In genomic region chr6:71238351-71238750, GRCh38 we compare ENCODE assay signal across 1 cellular context.
TF ChIP-seq lines count a peak whose summit lies in the region.

No MANE protein-coding gene starts in this region.

TF ChIP-seq in SK-N-SH treated with all-trans-retinoic acid at 6 μM for 48 hours, 23 proteins besides CTCF, POLR2A, EP300 and RAD21 (continued from another document):
- TF ChIP-seq ESRRG (CRISPR knock-in tag; IDR thresholded peaks at IDR 0.05) (no peak), BACH2 (CRISPR knock-in tag; IDR thresholded peaks at IDR 0.05; ENCODE audit: borderline replicate concordance) (no peak), ZNF565 (CRISPR knock-in tag; conservative IDR thresholded peaks at IDR 0.05; ENCODE audit: low read depth) (no peak), TOX (CRISPR knock-in tag; IDR thresholded peaks at IDR 0.05; ENCODE audit: borderline replicate concordance) (no peak), RARB (CRISPR knock-in tag; IDR thresholded peaks at IDR 0.05) (no peak), ISL1 (CRISPR knock-in tag; IDR thresholded peaks at IDR 0.05) (no peak), TCF4 (CRISPR knock-in tag; IDR thresholded peaks at IDR 0.05; ENCODE audit: borderline replicate concordance) (no peak), ZNF70 (CRISPR knock-in tag; IDR thresholded peaks at IDR 0.05) (no peak), PPARA (CRISPR knock-in tag; IDR thresholded peaks at IDR 0.05; ENCODE audit: borderline replicate concordance) (no peak)
- TF ChIP-seq, protein P1, sequence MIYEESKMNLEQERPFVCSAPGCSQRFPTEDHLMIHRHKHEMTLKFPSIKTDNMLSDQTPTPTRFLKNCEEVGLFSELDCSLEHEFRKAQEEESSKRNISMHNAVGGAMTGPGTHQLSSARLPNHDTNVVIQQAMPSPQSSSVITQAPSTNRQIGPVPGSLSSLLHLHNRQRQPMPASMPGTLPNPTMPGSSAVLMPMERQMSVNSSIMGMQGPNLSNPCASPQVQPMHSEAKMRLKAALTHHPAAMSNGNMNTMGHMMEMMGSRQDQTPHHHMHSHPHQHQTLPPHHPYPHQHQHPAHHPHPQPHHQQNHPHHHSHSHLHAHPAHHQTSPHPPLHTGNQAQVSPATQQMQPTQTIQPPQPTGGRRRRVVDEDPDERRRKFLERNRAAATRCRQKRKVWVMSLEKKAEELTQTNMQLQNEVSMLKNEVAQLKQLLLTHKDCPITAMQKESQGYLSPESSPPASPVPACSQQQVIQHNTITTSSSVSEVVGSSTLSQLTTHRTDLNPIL (CRISPR knock-in tag; IDR thresholded peaks at IDR 0.05; ENCODE audit: low read depth): no peak
- TF ChIP-seq, protein P2, sequence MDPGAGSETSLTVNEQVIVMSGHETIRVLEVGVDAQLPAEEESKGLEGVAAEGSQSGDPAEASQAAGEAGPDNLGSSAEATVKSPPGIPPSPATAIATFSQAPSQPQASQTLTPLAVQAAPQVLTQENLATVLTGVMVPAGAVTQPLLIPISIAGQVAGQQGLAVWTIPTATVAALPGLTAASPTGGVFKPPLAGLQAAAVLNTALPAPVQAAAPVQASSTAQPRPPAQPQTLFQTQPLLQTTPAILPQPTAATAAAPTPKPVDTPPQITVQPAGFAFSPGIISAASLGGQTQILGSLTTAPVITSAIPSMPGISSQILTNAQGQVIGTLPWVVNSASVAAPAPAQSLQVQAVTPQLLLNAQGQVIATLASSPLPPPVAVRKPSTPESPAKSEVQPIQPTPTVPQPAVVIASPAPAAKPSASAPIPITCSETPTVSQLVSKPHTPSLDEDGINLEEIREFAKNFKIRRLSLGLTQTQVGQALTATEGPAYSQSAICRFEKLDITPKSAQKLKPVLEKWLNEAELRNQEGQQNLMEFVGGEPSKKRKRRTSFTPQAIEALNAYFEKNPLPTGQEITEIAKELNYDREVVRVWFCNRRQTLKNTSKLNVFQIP (CRISPR knock-in tag; IDR thresholded peaks at IDR 0.05; ENCODE audit: borderline replicate concordance, low read depth): no peak
